ENCODE assay signal across 24 cellular contexts in the genomic region with DNA sequence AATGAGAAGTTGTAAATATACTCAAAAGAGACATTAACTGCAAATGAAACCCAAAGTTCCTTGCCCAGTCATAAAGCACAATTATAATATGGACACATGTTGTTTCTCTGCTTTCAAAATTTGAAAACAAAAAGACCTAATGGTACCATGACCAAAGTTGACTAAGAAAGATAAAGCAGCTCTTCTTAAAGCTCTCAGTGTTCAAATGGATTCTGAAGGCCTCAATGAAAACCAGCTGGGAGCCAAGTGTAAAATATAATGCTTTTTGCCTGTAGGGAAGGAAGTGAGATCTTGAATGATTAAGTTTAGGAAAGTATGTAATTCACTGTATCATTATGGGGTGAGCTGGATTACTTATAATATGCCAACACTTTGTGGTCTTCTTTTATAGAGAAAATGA.
"Had no signal": no experiment of that assay in that cellular context is flagged by ENCODE, and none has a peak within 500 bp of the region (broad histone marks: within the 10 kb centered on the region; RNA-seq: fewer than 3 reads in every experiment).

No MANE protein-coding gene starts in this region.

- H3K79me2 ChIP-seq: parathyroid adenoma had no signal

- H3K27me3 ChIP-seq: neural progenitor cell, ovary, right lobe of liver, sigmoid colon, stomach, thyroid gland, tibial nerve, upper lobe of left lung, vagina had no signal

- H3K9me3 ChIP-seq: ovary, psoas muscle, sigmoid colon, stomach, thoracic aorta, thyroid gland, tibial nerve, upper lobe of left lung, vagina had no signal

- H3K36me3 ChIP-seq: neural progenitor cell, ovary, right lobe of liver, sigmoid colon, stomach, thoracic aorta, thyroid gland, tibial nerve, upper lobe of left lung, vagina had no signal

- H3K4me2 ChIP-seq: neural progenitor cell had no signal

- H3K27ac ChIP-seq: neural progenitor cell, ovary, parathyroid adenoma, psoas muscle, right lobe of liver, sigmoid colon, stomach, thoracic aorta, thyroid gland, tibial nerve, upper lobe of left lung, vagina had no signal

- H2AFZ ChIP-seq: neural progenitor cell, parathyroid adenoma had no signal

- H3K9ac ChIP-seq: neural progenitor cell, parathyroid adenoma had no signal

- ATAC-seq: psoas muscle; right cardiac atrium; right lobe of liver; stimulated activated effector memory CD8-positive, alpha-beta T cell treated with anti-CD3 and anti-CD28 coated beads, Interleukin-12 subunit alpha, Interleukin-12 subunit beta, amount 100 ng/mL, for 72 hours; stimulated activated naive B cell treated with anti-CD40 and anti-IgM and Interleukin-4, amounts not matched to agents 10 μg/mL and 1 μg/mL and 100 μg/mL, for 72 hours had no signal

- H3K4me3 ChIP-seq: neural progenitor cell, ovary, psoas muscle, right lobe of liver, sigmoid colon, stomach, thoracic aorta, thyroid gland, tibial nerve, upper lobe of left lung, vagina had no signal

- H3K4me1 ChIP-seq: parathyroid adenoma, psoas muscle, right lobe of liver, sigmoid colon, stomach, thyroid gland, tibial nerve, upper lobe of left lung, vagina had no signal

- DNase-seq: occipital lobe; ovary; posterior cingulate gyrus; psoas muscle; right cardiac atrium; right lobe of liver; sigmoid colon; small intestine; stimulated activated CD4-positive, alpha-beta T cell treated with anti-CD3 and anti-CD28 coated beads, Interleukin-15, amount 100 ng/mL, for 24 hours; stimulated activated CD4-positive, alpha-beta T cell treated with anti-CD3 and anti-CD28 coated beads, Interleukin-2, amount 100 ng/mL, for 24 hours; stimulated activated CD4-positive, alpha-beta T cell treated with anti-CD3 and anti-CD28 coated beads, Interleukin-2, amount 100 ng/mL, for 48 hours; stimulated activated CD4-positive, alpha-beta T cell treated with anti-CD3 and anti-CD28 coated beads, Interleukin-4, amount 100 ng/mL, for 24 hours; stimulated activated naive B cell treated with anti-CD40 and anti-IgM and Interleukin-4, amounts not matched to agents 10 μg/mL and 1 μg/mL and 100 μg/mL, for 72 hours; stimulated activated naive CD4-positive, alpha-beta T cell treated with Interleukin-2 at 50 U/mL for 16 hours; stomach; thyroid gland; trophoblast cell; upper lobe of left lung had no signal
